ENCODE assay signal across 1 cellular context in genomic region chr12:60185060-60185459, GRCh38.
TF ChIP-seq lines count a peak whose summit lies in the region.

No MANE protein-coding gene starts in this region.

TF ChIP-seq in K562, 482 proteins besides CTCF, POLR2A, EP300 and RAD21 (continued from another document):
- TF ChIP-seq ZNF561 (CRISPR knock-in tag; conservative IDR thresholded peaks at IDR 0.05) (no peak), LARP7 (IDR thresholded peaks at IDR 0.05) (no peak), PPARD (CRISPR knock-in tag; IDR thresholded peaks at IDR 0.05) (no peak)
